8 cellular contexts compared by ENCODE assay signal in genomic region chr5:62538017-62538942, GRCh38. TPM values are rescaled to one million over a fixed set of nuclear protein-coding genes. Genes with fewer than 3 reads are reported as not detected.
A peak's percentile ranks its signal among the peaks of the same experiment; 100 is the strongest.
DNase-seq lines count a peak whose midpoint lies in the region; ATAC-seq, FAIRE-seq and TF ChIP-seq lines count a peak whose summit lies in the region.

No MANE protein-coding gene starts in this region.

- H3K27me3 ChIP-seq in MG63 = no peaks in the 10 kb centered on the region

- peak; percentile 69 for ATAC-seq in GM21381 (IDR thresholded peaks at IDR 0.05; ENCODE audit: unreplicated experiment)
- ATAC-seq in HG03439 (IDR thresholded peaks at IDR 0.05; ENCODE audit: unreplicated experiment) = no peak

- no peak for TF ChIP-seq CTCF in AG09309 (IDR thresholded peaks at IDR 0.05; ENCODE audit: control insufficient read depth, insufficient read depth, low read depth, low read length, missing control alignments)
- no peak for TF ChIP-seq CTCF in fibroblast of the aortic adventitia (IDR thresholded peaks at IDR 0.05; ENCODE audit: insufficient read depth, low read length)

- H3K9me3 ChIP-seq in MG63 = no peaks in the 10 kb centered on the region

- H3K4me3 ChIP-seq in AG09309 (ENCODE audit: control insufficient read depth, low read depth, low read length) = no peak overlapping the region
- no peak overlapping the region for H3K4me3 ChIP-seq in fibroblast of the aortic adventitia (ENCODE audit: low read depth, low read length)
- H3K4me3 ChIP-seq in MG63 = no peak overlapping the region

- H3K36me3 ChIP-seq in MG63 = peaks cover 8% of the 10 kb centered on the region

- DNase-seq in AG09309 (ENCODE audit: low read depth) (peak; percentile 28), RCC 7860 (ENCODE audit: low spot score) (peak; percentile 24), fibroblast of the aortic adventitia (ENCODE audit: low read depth) (peak; percentile 77), DMS 273 (lab: John Stamatoyannopoulos, UW; ENCODE audit: unreplicated experiment) (no peak), MG63 (no peak), NCI-H2171 (lab: John Stamatoyannopoulos, UW) (no peak)

- no peak for FAIRE-seq in RCC 7860 (lab: Jason Lieb, UNC)

RNA-seq across cellular contexts. Expression of gene LRRC70, which starts 40.3 kb away (rescaled TPM):
- 1.2 and 1.6 TPM in 2 replicates for total RNA-seq in fibroblast of the aortic adventitia (ENCODE audit: low replicate concordance)
- 0.10 TPM in 1 of 2 replicates, not detected in the other for total RNA-seq in MG63 (2014; rRNA removed; shearing (Covaris generic); ENCODE audit: low replicate concordance)

Comparison
In these comparisons a context has a peak if more than half of its experiments do, and no peak if none do; other contexts are left out.
1. DNase-seq: peak in AG09309 (single experiment), RCC 7860 (single experiment) and fibroblast of the aortic adventitia (single experiment); none in DMS 273 (single experiment), MG63 (single experiment) and NCI-H2171 (single experiment).